Comparison of ENCODE assay signal across 4 cellular contexts in genomic region chr1:248803501-248803900, GRCh38. TPM values are rescaled to one million over a fixed set of nuclear protein-coding genes. Genes with fewer than 3 reads are reported as not detected.
"Had no signal": no experiment of that assay in that cellular context is flagged by ENCODE, and none has a peak within 500 bp of the region (broad histone marks: within the 10 kb centered on the region; RNA-seq: fewer than 3 reads in every experiment).

No MANE protein-coding gene starts in this region.

RNA-seq across cellular contexts. Expression of gene LYPD8, which starts 47.9 kb away (rescaled TPM):
- total RNA-seq: LHCN-M2, MCF 10A, NCI-H460, Right ventricle myocardium inferior had no signal
